In the genomic region with DNA sequence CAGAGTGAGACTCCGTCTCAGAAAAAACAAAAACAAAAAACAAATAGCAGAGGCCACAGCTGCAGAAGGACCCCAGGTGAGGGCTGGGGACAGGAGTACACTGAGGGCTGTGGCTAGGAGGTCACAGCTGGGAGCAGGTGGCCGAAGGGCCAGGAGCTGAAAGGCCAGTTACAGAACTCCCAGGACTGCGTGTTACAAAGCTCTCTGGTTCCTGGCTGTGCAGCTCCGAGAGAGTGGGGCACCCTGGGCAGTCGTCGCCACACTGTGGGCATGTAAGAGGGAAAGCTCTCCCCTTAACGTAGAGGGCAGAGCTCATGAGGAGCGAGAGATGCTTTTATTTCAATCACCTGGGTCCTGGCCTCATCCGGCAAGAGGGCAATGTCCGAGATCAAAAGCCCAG, we compare ENCODE assay signal across 11 cellular contexts. TPM values are rescaled to one million over a fixed set of nuclear protein-coding genes. Genes with fewer than 3 reads are reported as not detected.
"Had no signal": no experiment of that assay in that cellular context is flagged by ENCODE, and none has a peak within 500 bp of the region (broad histone marks: within the 10 kb centered on the region; RNA-seq: fewer than 3 reads in every experiment).

No MANE protein-coding gene starts in this region.

- H3K27ac ChIP-seq: GM23248 had no signal

- H3K9me3 Mint-ChIP-seq: HFFc6 had no signal

- ATAC-seq: GM23338, HCT116 had no signal

- H3K4me3 ChIP-seq: GM23248, GM23338, HAP-1 had no signal

- H3K9ac ChIP-seq: GM23248 had no signal

- H3K27ac Mint-ChIP-seq: GM23338, H9, HFFc6 had no signal

- H3K4me2 ChIP-seq: GM23338 had no signal

- H3K4me3 Mint-ChIP-seq: GM23338, H9, HFFc6 had no signal

- H3K36me3 ChIP-seq: HAP-1 had no signal

- DNase-seq: GM23248, GOT3, H9, HCEC 1CT, HFFc6 had no signal

- H3K9me3 ChIP-seq: HAP-1 had no signal

- H3K4me1 ChIP-seq: HAP-1 had no signal

RNA-seq across cellular contexts. Expression of a gene that starts 10.1 kb away (rescaled TPM):
- total RNA-seq: GM23248, GM23338, H1, H4, H7, H9, HFFc6 had no signal

RNA-seq across cellular contexts. Expression of a gene that starts 33.8 kb away (rescaled TPM):
- total RNA-seq: GM23248, GM23338, H4, HFFc6 had no signal
